1 cellular context compared by ENCODE assay signal in genomic region chr3:51819709-51820406, GRCh38.
TF ChIP-seq lines count a peak whose summit lies in the region.

No MANE protein-coding gene starts in this region.

TF ChIP-seq in HepG2, 621 proteins besides CTCF, POLR2A, EP300 and RAD21:
- TF ChIP-seq ZSCAN30 (CRISPR knock-in tag; IDR thresholded peaks at IDR 0.05): no peak
- no peak for TF ChIP-seq KDM1A (CRISPR knock-in tag; IDR thresholded peaks at IDR 0.05)
- no peak for TF ChIP-seq ZNF766 (CRISPR knock-in tag; IDR thresholded peaks at IDR 0.05; ENCODE audit: borderline replicate concordance)
- no peak for TF ChIP-seq TAF15 (IDR thresholded peaks at IDR 0.05; ENCODE audit: low read depth, low read length, poor library complexity, severe bottlenecking)
- no peak for TF ChIP-seq ZNF512B (CRISPR knock-in tag; IDR thresholded peaks at IDR 0.05; ENCODE audit: borderline replicate concordance)
- TF ChIP-seq SKI (IDR thresholded peaks at IDR 0.05; ENCODE audit: partially characterized antibody): no peak
- TF ChIP-seq ATF7-NPFF (CRISPR knock-in tag; IDR thresholded peaks at IDR 0.05; ENCODE audit: low read depth): no peak
- no peak for TF ChIP-seq AGO2 (optimal IDR thresholded peaks at IDR 0.05; ENCODE audit: low read depth, low read length)
